ENCODE assay signal across 1 cellular context in genomic region chr2:112577756-112578155, GRCh38.
TF ChIP-seq lines count a peak whose summit lies in the region.

No MANE protein-coding gene starts in this region.

TF ChIP-seq in K562, 482 proteins besides CTCF, POLR2A, EP300 and RAD21:
- TF ChIP-seq, protein P1, sequence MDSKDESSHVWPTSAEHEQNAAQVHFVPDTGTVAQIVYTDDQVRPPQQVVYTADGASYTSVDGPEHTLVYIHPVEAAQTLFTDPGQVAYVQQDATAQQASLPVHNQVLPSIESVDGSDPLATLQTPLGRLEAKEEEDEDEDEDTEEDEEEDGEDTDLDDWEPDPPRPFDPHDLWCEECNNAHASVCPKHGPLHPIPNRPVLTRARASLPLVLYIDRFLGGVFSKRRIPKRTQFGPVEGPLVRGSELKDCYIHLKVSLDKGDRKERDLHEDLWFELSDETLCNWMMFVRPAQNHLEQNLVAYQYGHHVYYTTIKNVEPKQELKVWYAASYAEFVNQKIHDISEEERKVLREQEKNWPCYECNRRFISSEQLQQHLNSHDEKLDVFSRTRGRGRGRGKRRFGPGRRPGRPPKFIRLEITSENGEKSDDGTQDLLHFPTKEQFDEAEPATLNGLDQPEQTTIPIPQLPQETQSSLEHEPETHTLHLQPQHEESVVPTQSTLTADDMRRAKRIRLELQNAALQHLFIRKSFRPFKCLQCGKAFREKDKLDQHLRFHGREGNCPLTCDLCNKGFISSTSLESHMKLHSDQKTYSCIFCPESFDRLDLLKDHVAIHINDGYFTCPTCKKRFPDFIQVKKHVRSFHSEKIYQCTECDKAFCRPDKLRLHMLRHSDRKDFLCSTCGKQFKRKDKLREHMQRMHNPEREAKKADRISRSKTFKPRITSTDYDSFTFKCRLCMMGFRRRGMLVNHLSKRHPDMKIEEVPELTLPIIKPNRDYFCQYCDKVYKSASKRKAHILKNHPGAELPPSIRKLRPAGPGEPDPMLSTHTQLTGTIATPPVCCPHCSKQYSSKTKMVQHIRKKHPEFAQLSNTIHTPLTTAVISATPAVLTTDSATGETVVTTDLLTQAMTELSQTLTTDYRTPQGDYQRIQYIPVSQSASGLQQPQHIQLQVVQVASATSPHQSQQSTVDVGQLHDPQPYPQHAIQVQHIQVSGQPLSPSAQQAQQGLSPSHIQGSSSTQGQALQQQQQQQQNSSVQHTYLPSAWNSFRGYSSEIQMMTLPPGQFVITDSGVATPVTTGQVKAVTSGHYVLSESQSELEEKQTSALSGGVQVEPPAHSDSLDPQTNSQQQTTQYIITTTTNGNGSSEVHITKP (IDR thresholded peaks at IDR 0.05; ENCODE audit: partially characterized antibody): peak; percentile 9
- no peak for TF ChIP-seq BACH1 (tag; IDR thresholded peaks at IDR 0.05)
